8 cellular contexts compared by ENCODE assay signal in genomic region chr7:91266931-91267557, GRCh38. TPM values are rescaled to one million over a fixed set of nuclear protein-coding genes. Genes with fewer than 3 reads are reported as not detected.
A peak's percentile ranks its signal among the peaks of the same experiment; 100 is the strongest.
DNase-seq lines count a peak whose midpoint lies in the region; ATAC-seq and TF ChIP-seq lines count a peak whose summit lies in the region.

No MANE protein-coding gene starts in this region.

- TF ChIP-seq CTCF in OCI-LY7 (conservative IDR thresholded peaks at IDR 0.05; ENCODE audit: low read length) (no peak), foreskin fibroblast (IDR thresholded peaks at IDR 0.05; ENCODE audit: low read depth, low read length) (no peak)

- intact Hi-C loops in OCI-LY7 (cut with micrococcal nuclease; ENCODE audit: unreplicated experiment): no loop called here

- BruUV-seq in OCI-LY7 (replicated peaks; lab: Mats Ljungman, UMichigan): no TSS peak

- no peaks in the 10 kb centered on the region for H3K27me3 ChIP-seq in neuron (ENCODE audit: insufficient read depth, low read length)

- H3K4me1 ChIP-seq in OCI-LY7 (ENCODE audit: insufficient read depth, low read length, poor library complexity, severe bottlenecking) (peaks cover 12% of the 10 kb centered on the region), neuron (ENCODE audit: insufficient read depth, low read length) (peaks cover 41% of the 10 kb centered on the region)

- no peaks in the 10 kb centered on the region for H3K9me2 ChIP-seq in OCI-LY7 (ENCODE audit: insufficient read depth, low read length)

- H3K36me3 ChIP-seq in OCI-LY7 (ENCODE audit: insufficient read depth, low read length) (no peaks in the 10 kb centered on the region), neuron (ENCODE audit: insufficient read depth, low read length) (peaks cover 26% of the 10 kb centered on the region)

- H3K27ac ChIP-seq in OCI-LY7 (ENCODE audit: low read depth, low read length, poor library complexity, severe bottlenecking): no peak overlapping the region

- ATAC-seq in HG02798 (IDR thresholded peaks at IDR 0.05; ENCODE audit: poor library complexity, unreplicated experiment): no peak
- no peak for ATAC-seq in activated CD4-positive, CD25-positive, alpha-beta regulatory T cell treated with anti-CD3 and anti-CD28 coated beads, Interleukin-2, amount 50 U/mL, for 24 hours

- H3K4me3 ChIP-seq in OCI-LY7 (ENCODE audit: low read depth, low read length, poor library complexity, severe bottlenecking) (no peak overlapping the region), foreskin fibroblast (ENCODE audit: low read depth in 1 of 2, low read length in 2 of 2) (peak overlapping the region; percentile 72 to 79), neuron (ENCODE audit: low read length) (peak overlapping the region; percentile 61)

- H4K20me1 ChIP-seq in OCI-LY7 (ENCODE audit: insufficient read depth, low read length): no peaks in the 10 kb centered on the region; the same call in 1 of the 2 replicates

- H2AFZ ChIP-seq in OCI-LY7 (ENCODE audit: low read length) (no peak overlapping the region), neuron (ENCODE audit: low read depth, low read length) (no peak overlapping the region)

- H3K79me2 ChIP-seq in OCI-LY7 (ENCODE audit: insufficient read depth, low read depth, low read length): no peaks in the 10 kb centered on the region

- H3K4me2 ChIP-seq in OCI-LY7 (ENCODE audit: low read length): peak overlapping the region; percentile 31; the same call in 1 of the 2 replicates

- POLR2A ChIA-PET in OCI-LY7 (lab: Charles Lee): no interaction called here

- peak; percentile 53 for DNase-seq in AG08396 (ENCODE audit: low spot score)
- DNase-seq in OCI-LY7 (ENCODE audit: low spot score): no peak
- DNase-seq in foreskin fibroblast: peak in 1 of 2 donors; percentile 32
- no peak for DNase-seq in NCI-H1092 (lab: John Stamatoyannopoulos, UW)
- DNase-seq in OCI-M1 (lab: John Stamatoyannopoulos, UW): no peak

- CTCF ChIA-PET in OCI-LY7 (lab: Charles Lee; ENCODE audit: unreplicated experiment): no interaction called here

- H3K9me3 ChIP-seq in OCI-LY7 (ENCODE audit: low read length) (no peaks in the 10 kb centered on the region), neuron (ENCODE audit: low read length) (peaks cover 16% of the 10 kb centered on the region)

RNA-seq across cellular contexts. Expression of gene FZD1, which starts 2.8 kb away (rescaled TPM):
- 1.4 and 2.4 TPM in 2 replicates for total RNA-seq in OCI-LY7 (2014; rRNA removed; shearing (Covaris generic))
- 1.1 and 1.3 TPM in 2 replicates for total RNA-seq in OCI-LY7 (2022)
